Comparison of ENCODE assay signal across 11 cellular contexts in genomic region chr3:129623447-129624118, GRCh38. TPM values are rescaled to one million over a fixed set of nuclear protein-coding genes. Genes with fewer than 3 reads are reported as not detected.
A peak's percentile ranks its signal among the peaks of the same experiment; 100 is the strongest.
DNase-seq lines count a peak whose midpoint lies in the region; ATAC-seq and TF ChIP-seq lines count a peak whose summit lies in the region.
"Had no signal": no experiment of that assay in that cellular context is flagged by ENCODE, and none has a peak within 500 bp of the region (broad histone marks: within the 10 kb centered on the region; RNA-seq: fewer than 3 reads in every experiment).

No MANE protein-coding gene starts in this region.

- H3K27me3 Mint-ChIP-seq in mesothelial cell of epicardium (ENCODE audit: low read depth) = no peaks in the 10 kb centered on the region
- H3K27me3 Mint-ChIP-seq: activated CD4-positive, alpha-beta memory T cell treated with anti-CD3 and anti-CD28 coated beads for 36 hours had no signal

- ATAC-seq in upper lobe of right lung = peak; percentile 37

- WGBS in esophagus squamous epithelium, 2 donors = 52 to 58% methylated on average over 13 to 16 of the region's 17 CpGs

- H3K27ac ChIP-seq in esophagus squamous epithelium (peak overlapping the region; percentile 58 to 95 (median 90)), upper lobe of right lung (peak overlapping the region; percentile 99)

- H3K9ac ChIP-seq in mucosa of stomach (ENCODE audit: low read length) = peak overlapping the region; percentile 47

- TF ChIP-seq CTCF in esophagus squamous epithelium (IDR thresholded peaks at IDR 0.05) (no peak), upper lobe of right lung (IDR thresholded peaks at IDR 0.05) (no peak), mesothelial cell of epicardium (IDR thresholded peaks at IDR 0.05; ENCODE audit: unreplicated experiment) (no peak)

- H3K4me3 ChIP-seq in esophagus squamous epithelium = no peak overlapping the region
- H3K4me3 ChIP-seq in mucosa of stomach (ENCODE audit: low read length) = no peak overlapping the region
- no peak overlapping the region for H3K4me3 ChIP-seq in upper lobe of right lung

- H3K9me3 Mint-ChIP-seq in mesothelial cell of epicardium = no peaks in the 10 kb centered on the region
- H3K9me3 Mint-ChIP-seq: activated CD4-positive, alpha-beta memory T cell treated with anti-CD3 and anti-CD28 coated beads for 36 hours had no signal

- H3K27ac Mint-ChIP-seq in mesothelial cell of epicardium = no peak overlapping the region
- H3K27ac Mint-ChIP-seq: activated CD4-positive, alpha-beta memory T cell treated with anti-CD3 and anti-CD28 coated beads for 36 hours had no signal

- peaks cover 35% of the 10 kb centered on the region for H3K4me1 Mint-ChIP-seq in mesothelial cell of epicardium

- no peak for TF ChIP-seq POLR2A in esophagus squamous epithelium (IDR thresholded peaks at IDR 0.05)

- no peaks in the 10 kb centered on the region for H3K36me3 Mint-ChIP-seq in mesothelial cell of epicardium
- H3K36me3 Mint-ChIP-seq: activated CD4-positive, alpha-beta memory T cell treated with anti-CD3 and anti-CD28 coated beads for 36 hours had no signal

- no peak overlapping the region for H3K4me3 Mint-ChIP-seq in mesothelial cell of epicardium
- H3K4me3 Mint-ChIP-seq: activated CD4-positive, alpha-beta memory T cell treated with anti-CD3 and anti-CD28 coated beads for 36 hours had no signal

- no peaks in the 10 kb centered on the region for H3K27me3 ChIP-seq in esophagus squamous epithelium
- no peaks in the 10 kb centered on the region for H3K27me3 ChIP-seq in mucosa of stomach (ENCODE audit: control insufficient read depth, insufficient read depth, low read length)
- H3K27me3 ChIP-seq in upper lobe of right lung = no peaks in the 10 kb centered on the region

- peak; percentile 5 for DNase-seq in NCI-H748 (lab: John Stamatoyannopoulos, UW; ENCODE audit: unreplicated experiment)
- no peak for DNase-seq in NCI-H748 treated with DMSO at 0.1 percent for 48 hours (lab: John Stamatoyannopoulos, UW)
- DNase-seq in esophagus squamous epithelium (lab: John Stamatoyannopoulos, UW) = no peak
- peak; percentile 90 for DNase-seq in upper lobe of right lung
- no peak for DNase-seq in superior temporal gyrus (ENCODE audit: extremely low spot score)
- no peak for DNase-seq in T1000 (lab: John Stamatoyannopoulos, UW)
- DNase-seq in mesothelial cell of epicardium (ENCODE audit: low spot score in 2 of 2, unreplicated experiment in 2 of 2) = no peak
- DNase-seq: ACHN; activated CD4-positive, alpha-beta memory T cell treated with anti-CD3 and anti-CD28 coated beads for 36 hours; NCI-H2227 treated with DMSO at 0.1 percent for 48 hours had no signal

- peaks cover 39 to 96% (median 64%) of the 10 kb centered on the region in 3 donors for H3K4me1 ChIP-seq in esophagus squamous epithelium
- peaks cover 54% of the 10 kb centered on the region for H3K4me1 ChIP-seq in mucosa of stomach (ENCODE audit: control insufficient read depth, insufficient read depth, low read length)
- peaks cover 70% of the 10 kb centered on the region for H3K4me1 ChIP-seq in upper lobe of right lung

- no peaks in the 10 kb centered on the region for H3K36me3 ChIP-seq in esophagus squamous epithelium
- no peaks in the 10 kb centered on the region for H3K36me3 ChIP-seq in mucosa of stomach (ENCODE audit: control insufficient read depth, insufficient read depth, low read length)
- no peaks in the 10 kb centered on the region for H3K36me3 ChIP-seq in upper lobe of right lung

- intact Hi-C loops in esophagus squamous epithelium (cut with DNase I) = loop anchor here (10.0 kb wide), 1 partner anchor 471 kb away; no protein-coding TSS in a partner anchor
- intact Hi-C loops in upper lobe of right lung (cut with DNase I) = no loop called here

- H3K9me3 ChIP-seq in esophagus squamous epithelium = no peaks in the 10 kb centered on the region
- no peaks in the 10 kb centered on the region for H3K9me3 ChIP-seq in mucosa of stomach (ENCODE audit: control insufficient read depth, low read length)
- no peaks in the 10 kb centered on the region for H3K9me3 ChIP-seq in upper lobe of right lung

RNA-seq across cellular contexts. Expression of gene PLXND1, which starts 17.1 kb away (rescaled TPM):
- total RNA-seq in esophagus squamous epithelium = 10 to 100 TPM in 3 of 4 donors, 1 to 10 TPM in 1; 4.5 to 66.0 (median 24.4) TPM
- 284 TPM for total RNA-seq in upper lobe of right lung
- total RNA-seq in mesothelial cell of epicardium = 53.9 to 60.6 TPM (median 54.7 TPM) in 3 replicates

Comparison
In these comparisons a context has a peak if more than half of its experiments do, and no peak if none do; other contexts are left out.
1. DNase-seq: peak in NCI-H748 (single experiment) and upper lobe of right lung (single experiment); none in NCI-H748 treated with DMSO at 0.1 percent for 48 hours (single experiment), esophagus squamous epithelium (single experiment), superior temporal gyrus (single experiment), T1000 (single experiment) and mesothelial cell of epicardium (0 of 2).